In the genomic region with DNA sequence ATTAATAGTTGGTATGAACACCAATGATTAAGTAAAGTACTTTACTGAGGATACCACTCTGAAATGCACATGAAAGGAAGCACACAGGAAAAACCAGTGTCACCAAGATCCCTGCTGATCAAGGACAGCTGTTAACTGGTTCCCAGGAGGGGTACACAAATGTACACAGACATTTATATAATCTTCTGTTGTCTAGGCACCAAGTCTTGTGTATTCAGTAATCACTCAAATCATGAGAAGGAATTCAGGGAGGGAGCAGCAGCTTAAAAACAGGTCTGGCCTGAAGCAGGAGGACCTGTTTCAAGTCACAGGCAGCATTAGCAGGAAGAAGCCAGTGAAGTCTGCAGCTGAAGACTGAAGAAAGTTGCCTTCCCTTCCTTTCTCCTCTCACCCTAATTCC, we compare ENCODE assay signal across 1 cellular context.
TF ChIP-seq lines count a peak whose summit lies in the region.

No MANE protein-coding gene starts in this region.

TF ChIP-seq in HepG2, 621 proteins besides CTCF, POLR2A, EP300 and RAD21 (continued from another document and continues in another):
- TF ChIP-seq ZNF574 (CRISPR knock-in tag; IDR thresholded peaks at IDR 0.05) (no peak), NR3C1 (CRISPR knock-in tag; IDR thresholded peaks at IDR 0.05) (no peak), SAP130 (CRISPR knock-in tag; IDR thresholded peaks at IDR 0.05; ENCODE audit: low read depth) (peak; percentile 30; the same call in 1 of the 2 replicates), NKX3-1 (CRISPR knock-in tag; IDR thresholded peaks at IDR 0.05) (no peak), ARID5B (CRISPR knock-in tag; IDR thresholded peaks at IDR 0.05) (peak; percentile 67; the same call in 1 of the 2 replicates), HNRNPH1 (optimal IDR thresholded peaks at IDR 0.05; ENCODE audit: low read depth, low read length) (no peak), FOXA3 (CRISPR knock-in tag; IDR thresholded peaks at IDR 0.05) (peak; percentile 60), KAT8 (CRISPR knock-in tag; IDR thresholded peaks at IDR 0.05) (no peak), MLX (CRISPR knock-in tag; IDR thresholded peaks at IDR 0.05) (no peak), U2AF2 (IDR thresholded peaks at IDR 0.05; ENCODE audit: low read depth, low read length) (no peak), ZFP41 (CRISPR knock-in tag; IDR thresholded peaks at IDR 0.05; ENCODE audit: borderline replicate concordance) (no peak), ZSCAN22 (CRISPR knock-in tag; IDR thresholded peaks at IDR 0.05) (no peak), ADNP (CRISPR knock-in tag; IDR thresholded peaks at IDR 0.05) (no peak), AFF4 (CRISPR knock-in tag; IDR thresholded peaks at IDR 0.05) (no peak), BCL6 (CRISPR knock-in tag; IDR thresholded peaks at IDR 0.05) (0 out of 2 replicates have a peak, but pooled peaks have one; percentile 38), HOMEZ (CRISPR knock-in tag; IDR thresholded peaks at IDR 0.05; ENCODE audit: low read depth) (peak; percentile 28; the same call in 1 of the 2 replicates), ZNF383 (CRISPR knock-in tag; IDR thresholded peaks at IDR 0.05; ENCODE audit: borderline replicate concordance) (no peak), RELA (CRISPR knock-in tag; IDR thresholded peaks at IDR 0.05) (no peak), AKNA (CRISPR knock-in tag; IDR thresholded peaks at IDR 0.05; ENCODE audit: borderline replicate concordance) (no peak), ZBTB7B (CRISPR knock-in tag; IDR thresholded peaks at IDR 0.05) (no peak), LCORL (IDR thresholded peaks at IDR 0.05) (no peak), LCORL (CRISPR knock-in tag; IDR thresholded peaks at IDR 0.05) (0 out of 2 replicates have a peak, but pooled peaks have one; percentile 24), ZNF607 (CRISPR knock-in tag; IDR thresholded peaks at IDR 0.05; ENCODE audit: borderline replicate concordance) (no peak), PAF1 (CRISPR knock-in tag; IDR thresholded peaks at IDR 0.05) (no peak)
- TF ChIP-seq, protein P1, sequence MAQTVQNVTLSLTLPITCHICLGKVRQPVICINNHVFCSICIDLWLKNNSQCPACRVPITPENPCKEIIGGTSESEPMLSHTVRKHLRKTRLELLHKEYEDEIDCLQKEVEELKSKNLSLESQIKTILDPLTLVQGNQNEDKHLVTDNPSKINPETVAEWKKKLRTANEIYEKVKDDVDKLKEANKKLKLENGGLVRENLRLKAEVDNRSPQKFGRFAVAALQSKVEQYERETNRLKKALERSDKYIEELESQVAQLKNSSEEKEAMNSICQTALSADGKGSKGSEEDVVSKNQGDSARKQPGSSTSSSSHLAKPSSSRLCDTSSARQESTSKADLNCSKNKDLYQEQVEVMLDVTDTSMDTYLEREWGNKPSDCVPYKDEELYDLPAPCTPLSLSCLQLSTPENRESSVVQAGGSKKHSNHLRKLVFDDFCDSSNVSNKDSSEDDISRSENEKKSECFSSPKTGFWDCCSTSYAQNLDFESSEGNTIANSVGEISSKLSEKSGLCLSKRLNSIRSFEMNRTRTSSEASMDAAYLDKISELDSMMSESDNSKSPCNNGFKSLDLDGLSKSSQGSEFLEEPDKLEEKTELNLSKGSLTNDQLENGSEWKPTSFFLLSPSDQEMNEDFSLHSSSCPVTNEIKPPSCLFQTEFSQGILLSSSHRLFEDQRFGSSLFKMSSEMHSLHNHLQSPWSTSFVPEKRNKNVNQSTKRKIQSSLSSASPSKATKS (CRISPR knock-in tag; IDR thresholded peaks at IDR 0.05): no peak
- TF ChIP-seq, protein P2, sequence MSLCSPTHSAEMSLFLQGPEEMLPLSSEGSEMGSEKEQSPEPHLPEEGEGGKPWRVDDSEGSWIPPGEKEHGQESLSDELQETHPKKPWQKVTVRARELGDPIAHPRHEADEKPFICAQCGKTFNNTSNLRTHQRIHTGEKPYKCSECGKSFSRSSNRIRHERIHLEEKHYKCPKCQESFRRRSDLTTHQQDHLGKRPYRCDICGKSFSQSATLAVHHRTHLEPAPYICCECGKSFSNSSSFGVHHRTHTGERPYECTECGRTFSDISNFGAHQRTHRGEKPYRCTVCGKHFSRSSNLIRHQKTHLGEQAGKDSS (CRISPR knock-in tag; IDR thresholded peaks at IDR 0.05; ENCODE audit: borderline replicate concordance, low read depth): no peak
